ENCODE assay signal across 18 cellular contexts in genomic region chr4:30904593-30904992, GRCh38.
"Had no signal": no experiment of that assay in that cellular context is flagged by ENCODE, and none has a peak within 500 bp of the region (broad histone marks: within the 10 kb centered on the region; RNA-seq: fewer than 3 reads in every experiment).

No MANE protein-coding gene starts in this region.

- H3K27me3 ChIP-seq: brain microvascular endothelial cell, gastrocnemius medialis, heart left ventricle, left lung had no signal

- H3K4me3 ChIP-seq: gastrocnemius medialis, heart left ventricle, left lung, skin epidermis had no signal

- ATAC-seq: activated CD4-positive, CD25-positive, alpha-beta regulatory T cell treated with anti-CD3 and anti-CD28 coated beads, Interleukin-2, amount 50 U/mL, for 24 hours; gastrocnemius medialis; heart left ventricle; left lung; natural killer cell treated with Interleukin-12 subunit alpha and Interleukin-12 subunit beta and Interleukin-15 and Interleukin-18, amount 100 ng/mL, for 72 hours; right cardiac atrium had no signal

- H3K4me1 ChIP-seq: gastrocnemius medialis, heart left ventricle, left lung had no signal

- H3K27ac ChIP-seq: brain microvascular endothelial cell, gastrocnemius medialis, heart left ventricle, left lung, skin epidermis had no signal

- DNase-seq: activated naive CD4-positive, alpha-beta T cell treated with Interleukin-2 at 50 U/mL for 16 hours; activated T-cell treated with anti-CD3 and anti-CD28 coated beads for 4 hours; anterior cingulate cortex; brain microvascular endothelial cell; dermis blood vessel endothelial cell; gastrocnemius medialis; heart left ventricle; left lung; occipital lobe; right cardiac atrium; stimulated activated CD4-positive, alpha-beta T cell treated with anti-CD3 and anti-CD28 coated beads, Interleukin-4, amount 100 ng/mL, for 4 hours; stimulated activated CD8-positive, alpha-beta memory T cell treated with anti-CD3 and anti-CD28 coated beads, Interleukin-4, amount 100 ng/mL, for 48 hours; stimulated activated naive CD4-positive, alpha-beta T cell treated with Interleukin-2 at 50 U/mL for 16 hours; trophoblast cell had no signal

- H3K36me3 ChIP-seq: brain microvascular endothelial cell, gastrocnemius medialis, heart left ventricle, left lung had no signal

- H3K27me3 Mint-ChIP-seq: natural killer cell treated with Interleukin-12 subunit alpha and Interleukin-12 subunit beta and Interleukin-15 and Interleukin-18, amount 100 ng/mL, for 72 hours had no signal

- H3K9me3 ChIP-seq: gastrocnemius medialis, heart left ventricle, left lung had no signal

- H3K4me3 Mint-ChIP-seq: natural killer cell treated with Interleukin-12 subunit alpha and Interleukin-12 subunit beta and Interleukin-15 and Interleukin-18, amount 100 ng/mL, for 72 hours; T-helper 2 cell treated with Interferon-gamma antibody and Interleukin-4, amounts not matched to agents 5 μg/mL and 100 μg/mL, for 36 hours had no signal

- H3K27ac Mint-ChIP-seq: natural killer cell treated with Interleukin-12 subunit alpha and Interleukin-12 subunit beta and Interleukin-15 and Interleukin-18, amount 100 ng/mL, for 72 hours; T-helper 2 cell treated with Interferon-gamma antibody and Interleukin-4, amounts not matched to agents 5 μg/mL and 100 μg/mL, for 36 hours had no signal
